8 cellular contexts compared by ENCODE assay signal in genomic region chr3:38136272-38136806, GRCh38. TPM values are rescaled to one million over a fixed set of nuclear protein-coding genes. Genes with fewer than 3 reads are reported as not detected.
A peak's percentile ranks its signal among the peaks of the same experiment; 100 is the strongest.
DNase-seq lines count a peak whose midpoint lies in the region; ATAC-seq and TF ChIP-seq lines count a peak whose summit lies in the region.

No MANE protein-coding gene starts in this region.

- H3K27ac Mint-ChIP-seq in dendritic cell treated with granulocyte-macrophage colony-stimulating factor and Interleukin-4, amounts not matched to agents 40 ng/mL and 50 ng/mL, for 4 days = peak overlapping the region; percentile 98

- H3K9me3 ChIP-seq in PC-9 (ENCODE audit: insufficient read depth, low read depth) (no peaks in the 10 kb centered on the region), mucosa of descending colon (no peaks in the 10 kb centered on the region)

- peaks cover 82% of the 10 kb centered on the region for H3K4me1 Mint-ChIP-seq in dendritic cell treated with granulocyte-macrophage colony-stimulating factor and Interleukin-4, amounts not matched to agents 40 ng/mL and 50 ng/mL, for 4 days (ENCODE audit: low read depth)

- H3K27ac ChIP-seq in PC-9 = no peak overlapping the region

- peak overlapping the region; percentile 96 for H3K4me3 Mint-ChIP-seq in dendritic cell treated with granulocyte-macrophage colony-stimulating factor and Interleukin-4, amounts not matched to agents 40 ng/mL and 50 ng/mL, for 4 days

- H4K20me1 ChIP-seq in PC-9 (ENCODE audit: insufficient read depth) = no peaks in the 10 kb centered on the region; the same call in 1 of the 2 replicates

- peak overlapping the region; percentile 98 for H3K4me3 ChIP-seq in PC-9
- H3K4me3 ChIP-seq in mucosa of descending colon = peak overlapping the region; percentile 79

- CTCF ChIA-PET in PC-9 (lab: Charles Lee) = interaction anchor here (0.6 to 1.1 kb wide), 3 partner anchors 110 to 303 kb away, joined by 3 to 8 read pairs (median 3); no protein-coding TSS in a partner anchor

- peak overlapping the region; percentile 78 for H2AFZ ChIP-seq in PC-9

- H3K36me3 Mint-ChIP-seq in dendritic cell treated with granulocyte-macrophage colony-stimulating factor and Interleukin-4, amounts not matched to agents 40 ng/mL and 50 ng/mL, for 4 days (ENCODE audit: low read depth) = peaks cover 76% of the 10 kb centered on the region

- H3F3A ChIP-seq in PC-9 (ENCODE audit: insufficient read depth, low read depth) = peaks cover 46% of the 10 kb centered on the region; the same call in 1 of the 2 replicates

- no peak for TF ChIP-seq CTCF in PC-9 (conservative IDR thresholded peaks at IDR 0.05)
- TF ChIP-seq CTCF in mucosa of descending colon (IDR thresholded peaks at IDR 0.05) = no peak

- H3K27me3 Mint-ChIP-seq in dendritic cell treated with granulocyte-macrophage colony-stimulating factor and Interleukin-4, amounts not matched to agents 40 ng/mL and 50 ng/mL, for 4 days = no peaks in the 10 kb centered on the region

- H3K4me1 ChIP-seq in PC-9 (replicated peaks; ENCODE audit: insufficient read depth) (peaks cover 66% of the 10 kb centered on the region), mucosa of descending colon (ENCODE audit: low read depth) (peaks cover 34% of the 10 kb centered on the region)

- TSS peak; percentile 48 for BruUV-seq in PC-9 (replicated peaks; lab: Mats Ljungman, UMichigan)

- DNase-seq in DMS 273 (lab: John Stamatoyannopoulos, UW; ENCODE audit: unreplicated experiment) (peak; percentile 56), DMS 273 treated with DMSO at 0.1 percent for 48 hours (lab: John Stamatoyannopoulos, UW) (no peak), PC-9 (no peak), mucosa of descending colon (peak in 1 of 3 donors; percentile 48), epidermal melanocyte (ENCODE audit: insufficient read length, low spot score) (no peak)

- H3K4me2 ChIP-seq in PC-9 = peak overlapping the region; percentile 98

- H3K27me3 ChIP-seq in PC-9 (ENCODE audit: insufficient read depth, low read depth) = no peaks in the 10 kb centered on the region

- H3K79me2 ChIP-seq in PC-9 (ENCODE audit: low read depth) = peaks cover 44% of the 10 kb centered on the region

- POLR2A ChIA-PET in PC-9 (lab: Charles Lee; ENCODE audit: unreplicated experiment) = interaction anchor here (0.6 to 1.2 kb wide), 4 partner anchors 19 to 121 kb away, joined by 4 to 10 read pairs (median 8); partner anchors contain the start of gene OXSR1

- ATAC-seq in mucosa of descending colon (no peak), HG03469 (IDR thresholded peaks at IDR 0.05; ENCODE audit: unreplicated experiment) (no peak), GM21526 (IDR thresholded peaks at IDR 0.05; ENCODE audit: low FRiP score, unreplicated experiment) (no peak)

- H3K9me2 ChIP-seq in PC-9 (ENCODE audit: insufficient read depth) = no peaks in the 10 kb centered on the region

- no peaks in the 10 kb centered on the region for H3K9me3 Mint-ChIP-seq in dendritic cell treated with granulocyte-macrophage colony-stimulating factor and Interleukin-4, amounts not matched to agents 40 ng/mL and 50 ng/mL, for 4 days

- H3K36me3 ChIP-seq in PC-9 (ENCODE audit: low read depth) (no peaks in the 10 kb centered on the region; the same call in 1 of the 2 replicates), mucosa of descending colon (ENCODE audit: low read depth) (no peaks in the 10 kb centered on the region)

- intact Hi-C loops in PC-9 (cut with micrococcal nuclease; ENCODE audit: unreplicated experiment) (loop anchor here (5.0 to 10.0 kb wide), 4 partner anchors 111 to 1144 kb away; partner anchors contain the start of genes ACVR2B, EPM2AIP1 and MLH1), mucosa of descending colon (cut with DNase I, micrococcal nuclease) (loop anchor here in 1 of 2 donors (10.0 kb wide), 1 partner anchor 92 kb away; no protein-coding TSS in a partner anchor)
- intact Hi-C loops in dendritic cell treated with granulocyte-macrophage colony-stimulating factor and Interleukin-4, amounts not matched to agents 40 ng/mL and 50 ng/mL, for 4 days (cut with micrococcal nuclease) = loop anchor here (5.0 kb wide), 2 partner anchors 211 to 1246 kb away; partner anchors contain the start of genes SLC25A38 and XYLB

RNA-seq across cellular contexts. Expression of gene ACAA1, which starts 0.6 kb away (rescaled TPM):
- 58.9 and 65.8 TPM in 2 replicates for total RNA-seq in PC-9 (2021)
- total RNA-seq in mucosa of descending colon = 100 to 1,000 TPM; 102 to 201 (median 138) TPM

RNA-seq across cellular contexts. Expression of gene MYD88, which starts 2.1 kb away (rescaled TPM):
- total RNA-seq in PC-9 (2021) = 25.0 and 27.4 TPM in 2 replicates
- 10 to 100 TPM; 39.5 to 81.7 (median 72.4) TPM for total RNA-seq in mucosa of descending colon

RNA-seq across cellular contexts. Expression of gene OXSR1, which starts 29.0 kb away (rescaled TPM):
- total RNA-seq in PC-9 (2021) = 50.2 and 54.3 TPM in 2 replicates
- 10 to 100 TPM; 40.2 to 44.0 (median 41.9) TPM for total RNA-seq in mucosa of descending colon
